ENCODE assay signal across 23 cellular contexts in the genomic region with DNA sequence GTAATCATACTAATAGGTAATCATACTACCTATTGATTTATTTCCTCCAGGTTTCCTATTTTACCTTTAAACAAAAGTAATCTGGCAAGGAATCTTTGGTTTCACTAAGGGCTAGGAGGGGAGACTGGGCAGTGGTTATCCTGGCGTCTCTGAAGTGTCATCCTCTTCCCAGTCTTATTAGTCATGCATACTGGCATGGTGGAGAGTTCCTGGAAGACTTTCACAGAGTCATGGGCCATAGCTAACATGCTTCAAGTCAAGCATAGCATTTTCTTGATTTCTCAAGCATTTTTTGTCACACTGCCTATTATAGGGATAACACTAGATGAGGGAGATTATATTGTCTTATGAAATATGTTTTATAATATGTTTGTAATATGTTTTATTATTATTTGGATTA.
A peak's percentile ranks its signal among the peaks of the same experiment; 100 is the strongest.
DNase-seq lines count a peak whose midpoint lies in the region; ATAC-seq, FAIRE-seq and TF ChIP-seq lines count a peak whose summit lies in the region.
"Had no signal": no experiment of that assay in that cellular context is flagged by ENCODE, and none has a peak within 500 bp of the region (broad histone marks: within the 10 kb centered on the region; RNA-seq: fewer than 3 reads in every experiment).

No MANE protein-coding gene starts in this region.

- DNase-seq in EH (ENCODE audit: low read depth) (peak; percentile 37), NCI-H446 treated with DMSO at 0.1 percent for 48 hours (lab: John Stamatoyannopoulos, UW) (peak; percentile 3), epithelial cell of proximal tubule (ENCODE audit: low read depth) (peak; percentile 80), non-pigmented ciliary epithelial cell (ENCODE audit: low read depth) (peak; percentile 17), islet precursor cell (no peak), GM12892 (ENCODE audit: insufficient read length) (no peak), MV-4-11 (lab: John Stamatoyannopoulos, UW) (no peak)
- DNase-seq: activated CD4-positive, alpha-beta T cell treated with anti-CD3 and anti-CD28 coated beads, Interleukin-2, amount 10 ng/mL, durations not matched to agents 24 days and 14 days; activated naive CD4-positive, alpha-beta T cell treated with Interleukin-2 at 50 U/mL for 16 hours; activated T-cell treated with anti-CD3 and anti-CD28 coated beads, Interleukin-2, amount 50 U/mL, for 4 hours; amygdala; caudate nucleus; dermis blood vessel endothelial cell; heart left ventricle; left lung; naive B cell; NCI-H146; stimulated activated CD4-positive, alpha-beta T cell treated with anti-CD3 and anti-CD28 coated beads, Interleukin-2, amount 100 ng/mL, for 24 hours had no signal

- ATAC-seq in GM21723 (IDR thresholded peaks at IDR 0.05; ENCODE audit: unreplicated experiment), result no peak
- ATAC-seq: activated T-cell treated with anti-CD3 and anti-CD28 coated beads, Interleukin-2, amount 50 U/mL, for 4 hours; heart left ventricle; K562; left lung had no signal

- no peak for TF ChIP-seq POLR2A in GM12892 (IDR thresholded peaks at IDR 0.05; ENCODE audit: low read depth, low read length)

- no peak overlapping the region for H3K4me3 ChIP-seq in epithelial cell of proximal tubule (ENCODE audit: low read depth, low read length)
- H3K4me3 ChIP-seq: heart left ventricle, K562, left lung, smooth muscle cell had no signal

- no peak for FAIRE-seq in GM12892 (lab: Jason Lieb, UNC)
- FAIRE-seq: endometrium, K562, urothelium cell line had no signal

- TF ChIP-seq CTCF in epithelial cell of proximal tubule (conservative IDR thresholded peaks at IDR 0.05; ENCODE audit: low read depth, low read length), result no peak

Comparison
In these comparisons a context has a peak if more than half of its experiments do, and no peak if none do; other contexts are left out.
1. DNase-seq: peak in EH (single experiment), NCI-H446 treated with DMSO at 0.1 percent for 48 hours (single experiment), epithelial cell of proximal tubule (single experiment) and non-pigmented ciliary epithelial cell (single experiment); none in islet precursor cell (single experiment), GM12892 (single experiment) and MV-4-11 (single experiment).